ENCODE assay signal across 1 cellular context in genomic region chr11:110093407-110094297, GRCh38.
TF ChIP-seq lines count a peak whose summit lies in the region.

No MANE protein-coding gene starts in this region.

TF ChIP-seq in HepG2, 621 proteins besides CTCF, POLR2A, EP300 and RAD21 (continued from another document and continues in another):
- TF ChIP-seq NCOR1 (IDR thresholded peaks at IDR 0.05; ENCODE audit: borderline replicate concordance, low read length) (no peak), SSRP1 (CRISPR knock-in tag; IDR thresholded peaks at IDR 0.05) (no peak), SETDB1 (CRISPR knock-in tag; IDR thresholded peaks at IDR 0.05; ENCODE audit: borderline replicate concordance) (no peak), ZNF577 (CRISPR knock-in tag; IDR thresholded peaks at IDR 0.05; ENCODE audit: borderline replicate concordance, low read depth) (no peak), MIXL1 (CRISPR knock-in tag; IDR thresholded peaks at IDR 0.05) (no peak), MLLT10 (CRISPR knock-in tag; IDR thresholded peaks at IDR 0.05) (no peak), ZKSCAN8 (CRISPR knock-in tag; IDR thresholded peaks at IDR 0.05; ENCODE audit: borderline replicate concordance) (no peak), ZNF550 (CRISPR knock-in tag; IDR thresholded peaks at IDR 0.05; ENCODE audit: borderline replicate concordance) (no peak), NPAS2 (CRISPR knock-in tag; IDR thresholded peaks at IDR 0.05; ENCODE audit: borderline replicate concordance) (no peak), ZNF619 (CRISPR knock-in tag; IDR thresholded peaks at IDR 0.05) (no peak), ZNF598 (CRISPR knock-in tag; IDR thresholded peaks at IDR 0.05; ENCODE audit: borderline replicate concordance) (peak; percentile 19; the same call in 1 of the 2 replicates), RBFOX2 (IDR thresholded peaks at IDR 0.05; ENCODE audit: low read depth, low read length) (peak; percentile 69), ZNF280B (CRISPR knock-in tag; IDR thresholded peaks at IDR 0.05; ENCODE audit: borderline replicate concordance) (no peak), ISL2 (CRISPR knock-in tag; IDR thresholded peaks at IDR 0.05) (0 out of 2 replicates have a peak, but pooled peaks have one; percentile 19), RXRA (CRISPR knock-in tag; IDR thresholded peaks at IDR 0.05) (peak; percentile 64; the same call in 1 of the 2 replicates), ZNF382 (CRISPR knock-in tag; IDR thresholded peaks at IDR 0.05; ENCODE audit: borderline replicate concordance) (no peak), SCMH1 (CRISPR knock-in tag; IDR thresholded peaks at IDR 0.05; ENCODE audit: borderline replicate concordance) (no peak), KIAA2018 (CRISPR knock-in tag; IDR thresholded peaks at IDR 0.05; ENCODE audit: borderline replicate concordance) (no peak), ZSCAN22 (CRISPR knock-in tag; IDR thresholded peaks at IDR 0.05) (no peak), MBD4 (IDR thresholded peaks at IDR 0.05; ENCODE audit: borderline replicate concordance, low read length) (no peak), MXI1 (IDR thresholded peaks at IDR 0.05; ENCODE audit: borderline replicate concordance, low read depth, low read length) (no peak), FOXJ3 (CRISPR knock-in tag; IDR thresholded peaks at IDR 0.05; ENCODE audit: borderline replicate concordance) (no peak), GATA4 (IDR thresholded peaks at IDR 0.05; ENCODE audit: borderline replicate concordance, low read depth) (no peak), ZBTB1 (CRISPR knock-in tag; IDR thresholded peaks at IDR 0.05; ENCODE audit: borderline replicate concordance) (no peak), SAFB2 (CRISPR knock-in tag; IDR thresholded peaks at IDR 0.05; ENCODE audit: borderline replicate concordance, low read depth) (no peak), EEA1 (CRISPR knock-in tag; IDR thresholded peaks at IDR 0.05; ENCODE audit: borderline replicate concordance) (no peak; the same call in 1 of the 2 replicates), ZBTB42 (CRISPR knock-in tag; IDR thresholded peaks at IDR 0.05) (no peak), WIZ (CRISPR knock-in tag; IDR thresholded peaks at IDR 0.05) (no peak), ZFP1 (CRISPR knock-in tag; IDR thresholded peaks at IDR 0.05) (no peak), NFE2L2 (IDR thresholded peaks at IDR 0.05; ENCODE audit: low read length) (no peak), DMTF1 (CRISPR knock-in tag; IDR thresholded peaks at IDR 0.05) (no peak), RXRB (CRISPR knock-in tag; IDR thresholded peaks at IDR 0.05; ENCODE audit: borderline replicate concordance) (no peak), KLF12 (CRISPR knock-in tag; IDR thresholded peaks at IDR 0.05; ENCODE audit: borderline replicate concordance) (peak; percentile 34; the same call in 1 of the 2 replicates), ZNF761 (CRISPR knock-in tag; conservative IDR thresholded peaks at IDR 0.05) (no peak), AGO2 (optimal IDR thresholded peaks at IDR 0.05; ENCODE audit: low read depth, low read length) (peak; percentile 61), SMYD3 (CRISPR knock-in tag; IDR thresholded peaks at IDR 0.05) (no peak), HCFC1 (IDR thresholded peaks at IDR 0.05; ENCODE audit: low read depth, low read length) (no peak), TOPORS (CRISPR knock-in tag; IDR thresholded peaks at IDR 0.05) (no peak), SNAPC5 (CRISPR knock-in tag; IDR thresholded peaks at IDR 0.05; ENCODE audit: borderline replicate concordance) (no peak), ZNF253 (CRISPR knock-in tag; IDR thresholded peaks at IDR 0.05; ENCODE audit: borderline replicate concordance) (no peak), ZNF274 (CRISPR knock-in tag; IDR thresholded peaks at IDR 0.05) (no peak), ZNF879 (CRISPR knock-in tag; IDR thresholded peaks at IDR 0.05) (0 out of 2 replicates have a peak, but pooled peaks have one; percentile 32), ZMYM3 (CRISPR knock-in tag; IDR thresholded peaks at IDR 0.05) (peak; percentile 44; the same call in 1 of the 2 replicates), CCAR2 (optimal IDR thresholded peaks at IDR 0.05; ENCODE audit: low read depth, low read length) (no peak), PHF21A (CRISPR knock-in tag; IDR thresholded peaks at IDR 0.05) (no peak), NCOA5 (CRISPR knock-in tag; IDR thresholded peaks at IDR 0.05) (no peak), DNMT1 (CRISPR knock-in tag; IDR thresholded peaks at IDR 0.05) (no peak), KDM4B (CRISPR knock-in tag; IDR thresholded peaks at IDR 0.05) (no peak), NR3C1 (CRISPR knock-in tag; IDR thresholded peaks at IDR 0.05) (no peak), THAP11 (CRISPR knock-in tag; IDR thresholded peaks at IDR 0.05) (no peak), MED13 (CRISPR knock-in tag; IDR thresholded peaks at IDR 0.05) (no peak), PCBP1 (IDR thresholded peaks at IDR 0.05; ENCODE audit: borderline replicate concordance, low read depth, low read length) (no peak)
- TF ChIP-seq, protein P1, sequence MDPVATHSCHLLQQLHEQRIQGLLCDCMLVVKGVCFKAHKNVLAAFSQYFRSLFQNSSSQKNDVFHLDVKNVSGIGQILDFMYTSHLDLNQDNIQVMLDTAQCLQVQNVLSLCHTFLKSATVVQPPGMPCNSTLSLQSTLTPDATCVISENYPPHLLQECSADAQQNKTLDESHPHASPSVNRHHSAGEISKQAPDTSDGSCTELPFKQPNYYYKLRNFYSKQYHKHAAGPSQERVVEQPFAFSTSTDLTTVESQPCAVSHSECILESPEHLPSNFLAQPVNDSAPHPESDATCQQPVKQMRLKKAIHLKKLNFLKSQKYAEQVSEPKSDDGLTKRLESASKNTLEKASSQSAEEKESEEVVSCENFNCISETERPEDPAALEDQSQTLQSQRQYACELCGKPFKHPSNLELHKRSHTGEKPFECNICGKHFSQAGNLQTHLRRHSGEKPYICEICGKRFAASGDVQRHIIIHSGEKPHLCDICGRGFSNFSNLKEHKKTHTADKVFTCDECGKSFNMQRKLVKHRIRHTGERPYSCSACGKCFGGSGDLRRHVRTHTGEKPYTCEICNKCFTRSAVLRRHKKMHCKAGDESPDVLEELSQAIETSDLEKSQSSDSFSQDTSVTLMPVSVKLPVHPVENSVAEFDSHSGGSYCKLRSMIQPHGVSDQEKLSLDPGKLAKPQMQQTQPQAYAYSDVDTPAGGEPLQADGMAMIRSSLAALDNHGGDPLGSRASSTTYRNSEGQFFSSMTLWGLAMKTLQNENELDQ (CRISPR knock-in tag; IDR thresholded peaks at IDR 0.05; ENCODE audit: borderline replicate concordance) = peak; percentile 51; the same call in 1 of the 2 replicates
- TF ChIP-seq, protein P2, sequence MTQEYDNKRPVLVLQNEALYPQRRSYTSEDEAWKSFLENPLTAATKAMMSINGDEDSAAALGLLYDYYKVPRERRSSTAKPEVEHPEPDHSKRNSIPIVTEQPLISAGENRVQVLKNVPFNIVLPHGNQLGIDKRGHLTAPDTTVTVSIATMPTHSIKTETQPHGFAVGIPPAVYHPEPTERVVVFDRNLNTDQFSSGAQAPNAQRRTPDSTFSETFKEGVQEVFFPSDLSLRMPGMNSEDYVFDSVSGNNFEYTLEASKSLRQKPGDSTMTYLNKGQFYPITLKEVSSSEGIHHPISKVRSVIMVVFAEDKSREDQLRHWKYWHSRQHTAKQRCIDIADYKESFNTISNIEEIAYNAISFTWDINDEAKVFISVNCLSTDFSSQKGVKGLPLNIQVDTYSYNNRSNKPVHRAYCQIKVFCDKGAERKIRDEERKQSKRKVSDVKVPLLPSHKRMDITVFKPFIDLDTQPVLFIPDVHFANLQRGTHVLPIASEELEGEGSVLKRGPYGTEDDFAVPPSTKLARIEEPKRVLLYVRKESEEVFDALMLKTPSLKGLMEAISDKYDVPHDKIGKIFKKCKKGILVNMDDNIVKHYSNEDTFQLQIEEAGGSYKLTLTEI (CRISPR knock-in tag; conservative IDR thresholded peaks at IDR 0.05) = no peak
- TF ChIP-seq, protein P3, sequence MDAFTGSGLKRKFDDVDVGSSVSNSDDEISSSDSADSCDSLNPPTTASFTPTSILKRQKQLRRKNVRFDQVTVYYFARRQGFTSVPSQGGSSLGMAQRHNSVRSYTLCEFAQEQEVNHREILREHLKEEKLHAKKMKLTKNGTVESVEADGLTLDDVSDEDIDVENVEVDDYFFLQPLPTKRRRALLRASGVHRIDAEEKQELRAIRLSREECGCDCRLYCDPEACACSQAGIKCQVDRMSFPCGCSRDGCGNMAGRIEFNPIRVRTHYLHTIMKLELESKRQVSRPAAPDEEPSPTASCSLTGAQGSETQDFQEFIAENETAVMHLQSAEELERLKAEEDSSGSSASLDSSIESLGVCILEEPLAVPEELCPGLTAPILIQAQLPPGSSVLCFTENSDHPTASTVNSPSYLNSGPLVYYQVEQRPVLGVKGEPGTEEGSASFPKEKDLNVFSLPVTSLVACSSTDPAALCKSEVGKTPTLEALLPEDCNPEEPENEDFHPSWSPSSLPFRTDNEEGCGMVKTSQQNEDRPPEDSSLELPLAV (CRISPR knock-in tag; conservative IDR thresholded peaks at IDR 0.05; ENCODE audit: low read depth) = no peak
